Comparison of ENCODE assay signal across 9 cellular contexts in the genomic region with DNA sequence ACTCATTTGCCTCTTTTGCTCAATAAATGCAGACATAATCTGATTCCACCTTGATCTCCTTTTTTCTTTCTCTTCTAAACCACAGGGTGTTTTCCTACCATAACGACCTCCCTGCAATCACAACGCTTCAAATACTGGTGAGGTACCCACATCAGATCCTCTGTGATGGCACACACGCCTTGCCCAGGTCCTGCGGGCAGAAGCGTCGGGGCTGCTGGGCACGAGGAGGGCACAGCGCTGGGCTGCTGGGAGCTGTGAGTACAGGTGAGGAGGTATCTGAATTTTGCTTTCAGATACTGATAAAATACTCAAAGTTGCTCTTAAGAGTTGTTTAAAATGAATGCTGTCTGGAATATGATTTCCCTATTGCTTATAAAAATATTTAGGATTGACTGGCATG.
"Had no signal": no experiment of that assay in that cellular context is flagged by ENCODE, and none has a peak within 500 bp of the region (broad histone marks: within the 10 kb centered on the region; RNA-seq: fewer than 3 reads in every experiment).

No MANE protein-coding gene starts in this region.

- H3K4me1 Mint-ChIP-seq: IgD-negative memory B cell had no signal

- H3K4me3 Mint-ChIP-seq: HFFc6, IgD-negative memory B cell had no signal

- H3K4me3 ChIP-seq: GM23248, HAP-1, K562 had no signal

- DNase-seq: GM23248, GOT3, H7, HFFc6 had no signal

- H3K9ac ChIP-seq: GM23248 had no signal

- H3K4me1 ChIP-seq: HAP-1 had no signal

- H3K36me3 ChIP-seq: HAP-1 had no signal

- H3K27ac Mint-ChIP-seq: HFFc6, IgD-negative memory B cell had no signal

- H3K9me3 Mint-ChIP-seq: IgD-negative memory B cell had no signal

- ATAC-seq: HCT116, HepG2, K562 had no signal

- H3K27ac ChIP-seq: GM23248 had no signal

- H3K9me3 ChIP-seq: HAP-1 had no signal

- H3K36me3 Mint-ChIP-seq: IgD-negative memory B cell had no signal
